1 cellular context compared by ENCODE assay signal in the genomic region with DNA sequence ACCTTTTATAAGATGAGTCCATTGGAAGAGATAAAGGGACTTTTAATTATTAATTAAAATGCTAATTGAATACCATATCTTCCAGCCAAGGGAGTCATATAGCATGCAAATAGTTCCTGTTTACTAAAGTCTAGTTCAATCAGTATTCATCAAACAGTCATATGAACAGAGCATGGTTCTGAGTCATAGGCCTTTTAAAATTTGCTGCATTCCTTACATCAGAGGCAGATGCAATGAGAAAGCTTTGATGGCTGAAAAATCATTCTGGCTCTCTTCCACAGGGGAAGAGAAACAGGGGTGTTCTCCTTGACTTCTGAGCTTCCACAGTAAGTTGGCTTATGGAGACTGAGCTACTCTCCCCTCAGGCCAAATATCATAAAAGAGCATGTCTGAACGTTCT.
TF ChIP-seq lines count a peak whose summit lies in the region.

No MANE protein-coding gene starts in this region.

TF ChIP-seq in SK-N-SH treated with all-trans-retinoic acid at 6 μM for 48 hours, 23 proteins besides CTCF, POLR2A, EP300 and RAD21 (continued from another document):
- TF ChIP-seq, protein P1, sequence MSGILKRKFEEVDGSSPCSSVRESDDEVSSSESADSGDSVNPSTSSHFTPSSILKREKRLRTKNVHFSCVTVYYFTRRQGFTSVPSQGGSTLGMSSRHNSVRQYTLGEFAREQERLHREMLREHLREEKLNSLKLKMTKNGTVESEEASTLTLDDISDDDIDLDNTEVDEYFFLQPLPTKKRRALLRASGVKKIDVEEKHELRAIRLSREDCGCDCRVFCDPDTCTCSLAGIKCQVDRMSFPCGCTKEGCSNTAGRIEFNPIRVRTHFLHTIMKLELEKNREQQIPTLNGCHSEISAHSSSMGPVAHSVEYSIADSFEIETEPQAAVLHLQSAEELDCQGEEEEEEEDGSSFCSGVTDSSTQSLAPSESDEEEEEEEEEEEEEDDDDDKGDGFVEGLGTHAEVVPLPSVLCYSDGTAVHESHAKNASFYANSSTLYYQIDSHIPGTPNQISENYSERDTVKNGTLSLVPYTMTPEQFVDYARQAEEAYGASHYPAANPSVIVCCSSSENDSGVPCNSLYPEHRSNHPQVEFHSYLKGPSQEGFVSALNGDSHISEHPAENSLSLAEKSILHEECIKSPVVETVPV (CRISPR knock-in tag; IDR thresholded peaks at IDR 0.05): no peak
- no peak for TF ChIP-seq TCF4 (CRISPR knock-in tag; IDR thresholded peaks at IDR 0.05; ENCODE audit: borderline replicate concordance)
- no peak for TF ChIP-seq OSR1 (CRISPR knock-in tag; IDR thresholded peaks at IDR 0.05)
